ENCODE assay signal across 19 cellular contexts in genomic region chr12:77510985-77511384, GRCh38.
DNase-seq lines count a peak whose midpoint lies in the region; ATAC-seq, FAIRE-seq and TF ChIP-seq lines count a peak whose summit lies in the region.
"Had no signal": no experiment of that assay in that cellular context is flagged by ENCODE, and none has a peak within 500 bp of the region (broad histone marks: within the 10 kb centered on the region; RNA-seq: fewer than 3 reads in every experiment).

No MANE protein-coding gene starts in this region.

- H3K27me3 ChIP-seq in left lung: no peaks in the 10 kb centered on the region
- H3K27me3 ChIP-seq: Peyer's patch had no signal

- no peaks in the 10 kb centered on the region for H3K9me3 ChIP-seq in left lung
- H3K9me3 ChIP-seq: Peyer's patch had no signal

- no peak overlapping the region for H3K27ac ChIP-seq in left lung
- H3K27ac ChIP-seq: C4-2B, Peyer's patch had no signal

- DNase-seq in D721Med (ENCODE audit: insufficient read length, low spot score) (no peak), DMS79 treated with DMSO at 0.1 percent for 48 hours (lab: John Stamatoyannopoulos, UW) (peak; percentile 35), NCI-H510A (lab: John Stamatoyannopoulos, UW) (peak; percentile 9), left lung (no peak), NCI-H446 treated with DMSO at 0.1 percent for 48 hours (lab: John Stamatoyannopoulos, UW) (no peak)
- no peak for DNase-seq in activated CD8-positive, alpha-beta memory T cell treated with anti-CD3 and anti-CD28 coated beads, Interleukin-2, amount 50 U/mL, for 4 hours
- DNase-seq: Kasumi-1, NCI-H1436, NCI-H187 treated with DMSO at 0.1 percent for 48 hours, NCI-H2107, NCI-H226, NCI-H69, Peyer's patch, T-cell had no signal

- FAIRE-seq in D721Med (lab: Jason Lieb, UNC): peak; percentile 100
- FAIRE-seq: A204.1, G401.6 had no signal

- no peaks in the 10 kb centered on the region for H3K4me1 ChIP-seq in left lung
- H3K4me1 ChIP-seq: Peyer's patch had no signal

- no peak for TF ChIP-seq CTCF in D721Med (IDR thresholded peaks at IDR 0.05; ENCODE audit: insufficient read depth, missing control alignments)
- no peak for TF ChIP-seq CTCF in left lung (IDR thresholded peaks at IDR 0.05)

- ATAC-seq in left lung: peak; percentile 86
- ATAC-seq in GM18517 (IDR thresholded peaks at IDR 0.05; ENCODE audit: unreplicated experiment): no peak
- ATAC-seq: SK-N-SH treated with all-trans-retinoic acid at 6 μM for 48 hours, T-cell had no signal

- intact Hi-C loops in left lung (cut with DNase I): no loop called here

- H3K4me3 ChIP-seq in left lung: no peak overlapping the region
- H3K4me3 ChIP-seq: Peyer's patch had no signal

- H3K36me3 ChIP-seq in left lung: no peaks in the 10 kb centered on the region
- H3K36me3 ChIP-seq: Peyer's patch had no signal

Comparison
In these comparisons a context has a peak if more than half of its experiments do, and no peak if none do; other contexts are left out.
1. DNase-seq: peak in DMS79 treated with DMSO at 0.1 percent for 48 hours (single experiment) and NCI-H510A (single experiment); none in D721Med (single experiment), left lung (0 of 2), activated CD8-positive, alpha-beta memory T cell treated with anti-CD3 and anti-CD28 coated beads, Interleukin-2, amount 50 U/mL, for 4 hours (single experiment) and NCI-H446 treated with DMSO at 0.1 percent for 48 hours (single experiment).